15 cellular contexts compared by ENCODE assay signal in the genomic region with DNA sequence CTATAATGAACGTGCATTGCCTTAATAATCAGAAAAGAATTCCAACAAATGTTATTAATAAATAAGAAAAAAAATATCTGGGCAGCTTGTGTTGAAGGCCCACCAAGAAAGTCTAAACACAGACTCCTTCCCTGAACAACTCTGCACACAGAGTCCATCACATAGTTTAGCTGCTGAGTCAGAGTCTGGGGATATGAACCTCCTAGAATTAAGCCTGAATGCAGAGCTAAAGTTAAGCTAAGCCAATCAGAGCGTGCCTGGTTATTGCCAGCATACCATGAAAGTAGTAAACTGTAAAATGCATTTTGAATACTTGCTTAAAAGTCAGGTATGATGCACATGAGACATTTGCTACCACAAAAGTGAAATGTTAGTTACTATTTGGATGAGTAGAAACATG. TPM values are rescaled to one million over a fixed set of nuclear protein-coding genes. Genes with fewer than 3 reads are reported as not detected.
A peak's percentile ranks its signal among the peaks of the same experiment; 100 is the strongest.
DNase-seq lines count a peak whose midpoint lies in the region; ATAC-seq and TF ChIP-seq lines count a peak whose summit lies in the region.
"Had no signal": no experiment of that assay in that cellular context is flagged by ENCODE, and none has a peak within 500 bp of the region (broad histone marks: within the 10 kb centered on the region; RNA-seq: fewer than 3 reads in every experiment).

No MANE protein-coding gene starts in this region.

- BruUV-seq in A673 (replicated peaks; lab: Mats Ljungman, UMichigan): no TSS peak

- POLR2A ChIA-PET in A673 (lab: Charles Lee; ENCODE audit: low non-redundant PET): no interaction called here

- no peaks in the 10 kb centered on the region for H3K4me1 ChIP-seq in A673 (ENCODE audit: insufficient read depth, low read length, poor library complexity, severe bottlenecking)

- no peak overlapping the region for H3K27ac Mint-ChIP-seq in nephron progenitor cell
- H3K27ac Mint-ChIP-seq: activated naive CD8-positive, alpha-beta T cell treated with anti-CD3 and anti-CD28 coated beads, Interleukin-2, amount 10 ng/mL, durations not matched to agents 7 days and 5 days had no signal

- H3K36me3 Mint-ChIP-seq in nephron progenitor cell (ENCODE audit: low read depth): no peaks in the 10 kb centered on the region
- H3K36me3 Mint-ChIP-seq: activated naive CD8-positive, alpha-beta T cell treated with anti-CD3 and anti-CD28 coated beads, Interleukin-2, amount 10 ng/mL, durations not matched to agents 7 days and 5 days had no signal

- no peak overlapping the region for H3K27ac ChIP-seq in A673 (ENCODE audit: low read depth, low read length, poor library complexity, severe bottlenecking)
- H3K27ac ChIP-seq: coronary artery, PC-9 had no signal

- no peaks in the 10 kb centered on the region for H3K27me3 ChIP-seq in A673 (replicated peaks; ENCODE audit: insufficient read depth, low read depth, low read length, poor library complexity)

- H3K36me3 ChIP-seq in A673 (ENCODE audit: insufficient read depth, low read length, poor library complexity, severe bottlenecking): no peaks in the 10 kb centered on the region

- CTCF ChIA-PET in A673 (lab: Charles Lee): no interaction called here

- H3K4me1 Mint-ChIP-seq in nephron progenitor cell: peaks cover 17% of the 10 kb centered on the region
- H3K4me1 Mint-ChIP-seq: activated naive CD8-positive, alpha-beta T cell treated with anti-CD3 and anti-CD28 coated beads, Interleukin-2, amount 10 ng/mL, durations not matched to agents 7 days and 5 days had no signal

- no peaks in the 10 kb centered on the region for H3K9me3 ChIP-seq in A673 (ENCODE audit: low read depth, low read length, poor library complexity, severe bottlenecking)

- ATAC-seq in HG02938 (IDR thresholded peaks at IDR 0.05; ENCODE audit: unreplicated experiment): no peak

- intact Hi-C loops in A673 (cut with micrococcal nuclease; ENCODE audit: unreplicated experiment): no loop called here

- H3K4me3 ChIP-seq in A673 (ENCODE audit: low read depth, low read length, poor library complexity, severe bottlenecking) (no peak overlapping the region), HFF-Myc (replicated peaks; ENCODE audit: low read depth, low read length) (no peak overlapping the region), astrocyte of the cerebellum (ENCODE audit: low read depth, low read length) (no peak overlapping the region), foreskin fibroblast (ENCODE audit: low read depth in 1 of 2, low read length in 2 of 2) (no peak overlapping the region)
- H3K4me3 ChIP-seq: coronary artery, PC-9 had no signal

- no peak overlapping the region for H3K4me3 Mint-ChIP-seq in nephron progenitor cell
- H3K4me3 Mint-ChIP-seq: activated naive CD8-positive, alpha-beta T cell treated with anti-CD3 and anti-CD28 coated beads, Interleukin-2, amount 10 ng/mL, durations not matched to agents 7 days and 5 days had no signal

- TF ChIP-seq CTCF in A673 (conservative IDR thresholded peaks at IDR 0.05; ENCODE audit: low read depth, low read length) (no peak), HFF-Myc (IDR thresholded peaks at IDR 0.05; ENCODE audit: low read depth, low read length, missing control alignments) (no peak), astrocyte of the cerebellum (IDR thresholded peaks at IDR 0.05; ENCODE audit: low read depth, low read length, missing control alignments) (no peak), foreskin fibroblast (IDR thresholded peaks at IDR 0.05; ENCODE audit: low read depth, low read length) (no peak), nephron progenitor cell (IDR thresholded peaks at IDR 0.05) (no peak)

- no peaks in the 10 kb centered on the region for H3K9me3 Mint-ChIP-seq in nephron progenitor cell
- H3K9me3 Mint-ChIP-seq: activated naive CD8-positive, alpha-beta T cell treated with anti-CD3 and anti-CD28 coated beads, Interleukin-2, amount 10 ng/mL, durations not matched to agents 7 days and 5 days had no signal

- peak; percentile 8 for DNase-seq in A673 (ENCODE audit: low spot score)
- peak; percentile 12 for DNase-seq in HFF-Myc (ENCODE audit: extremely low read depth, low read depth)
- peak; percentile 43 for DNase-seq in astrocyte of the cerebellum (ENCODE audit: low read depth)
- DNase-seq in foreskin fibroblast: peak; percentile 32 to 66
- DNase-seq in nephron progenitor cell: no peak
- no peak for DNase-seq in stimulated activated CD4-positive, alpha-beta T cell treated with anti-CD3 and anti-CD28 coated beads, Interleukin-4, amount 100 ng/mL, for 4 hours
- no peak for DNase-seq in globus pallidus (ENCODE audit: low spot score)
- DNase-seq: activated naive CD8-positive, alpha-beta T cell treated with anti-CD3 and anti-CD28 coated beads, Interleukin-2, amount 10 ng/mL, durations not matched to agents 7 days and 5 days; kidney; NCI-H1092; NCI-H510A; PC-9; T-helper 2 cell had no signal

- peaks cover 19% of the 10 kb centered on the region for H3K27me3 Mint-ChIP-seq in nephron progenitor cell (ENCODE audit: low read depth, poor library complexity)
- H3K27me3 Mint-ChIP-seq: activated naive CD8-positive, alpha-beta T cell treated with anti-CD3 and anti-CD28 coated beads, Interleukin-2, amount 10 ng/mL, durations not matched to agents 7 days and 5 days had no signal

- in situ Hi-C loops in astrocyte of the cerebellum (cut with HindIII; ENCODE audit: low sequenced_read_pairs): no loop called here

RNA-seq across cellular contexts. Expression of gene TENM4, which starts 25.6 kb away (rescaled TPM):
- 0.11 and 0.68 TPM in 2 replicates for total RNA-seq in A673 (2021)
- total RNA-seq: activated naive CD8-positive, alpha-beta T cell treated with anti-CD3 and anti-CD28 coated beads, Interleukin-2, amount 10 ng/mL, durations not matched to agents 7 days and 5 days; PC-9 had no signal

Comparison
In these comparisons a context has a peak if more than half of its experiments do, and no peak if none do; other contexts are left out.
1. DNase-seq: peak in A673 (single experiment), HFF-Myc (single experiment), astrocyte of the cerebellum (single experiment) and foreskin fibroblast (2 of 2); none in nephron progenitor cell (single experiment), stimulated activated CD4-positive, alpha-beta T cell treated with anti-CD3 and anti-CD28 coated beads, Interleukin-4, amount 100 ng/mL, for 4 hours (0 of 2) and globus pallidus (single experiment).